17 cellular contexts compared by ENCODE assay signal in the genomic region with DNA sequence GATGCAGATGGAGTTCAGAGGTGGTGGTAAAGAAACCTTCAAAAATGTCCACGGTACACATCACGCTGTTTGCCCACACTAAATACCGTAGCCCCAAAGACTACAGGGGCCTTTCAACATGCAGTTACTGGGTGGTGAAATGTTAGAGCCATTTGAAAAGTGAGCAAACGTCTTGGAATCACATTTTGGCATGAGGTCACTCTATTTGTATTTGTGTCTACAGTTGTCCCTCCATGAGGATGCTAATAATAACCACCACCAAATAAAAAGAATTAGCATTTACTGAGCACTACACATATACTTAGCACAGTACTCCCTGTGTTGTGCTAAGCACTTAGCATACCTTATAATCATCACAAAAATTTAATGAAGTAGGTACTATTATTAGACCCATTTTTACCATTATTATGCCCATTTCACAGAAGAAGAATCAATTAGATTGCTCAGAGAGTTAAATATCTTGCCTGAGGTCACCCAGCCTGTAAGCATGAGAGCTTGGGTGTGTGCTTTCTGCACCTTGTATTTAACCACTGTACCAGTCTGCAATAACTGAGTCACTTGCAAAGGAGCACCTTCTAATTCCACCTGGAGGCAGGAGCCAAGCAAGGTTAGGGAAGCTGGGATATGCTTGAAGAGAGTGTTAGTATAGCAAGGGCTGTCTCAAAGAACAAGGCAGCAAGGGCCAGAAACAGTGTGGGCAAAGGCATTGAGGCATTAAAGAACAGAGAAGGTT.
"Had no signal": no experiment of that assay in that cellular context is flagged by ENCODE, and none has a peak within 500 bp of the region (broad histone marks: within the 10 kb centered on the region; RNA-seq: fewer than 3 reads in every experiment).

No MANE protein-coding gene starts in this region.

- H3K36me3 Mint-ChIP-seq: activated naive CD4-positive, alpha-beta T cell treated with anti-CD3 and anti-CD28 coated beads, Interleukin-2, amount 10 ng/mL, durations not matched to agents 7 days and 5 days; immature natural killer cell had no signal

- H3K27ac Mint-ChIP-seq: activated CD4-positive, alpha-beta T cell treated with anti-CD3 and anti-CD28 coated beads, Interleukin-2, amount 10 ng/mL, durations not matched to agents 24 days and 14 days; activated naive CD4-positive, alpha-beta T cell treated with anti-CD3 and anti-CD28 coated beads, Interleukin-2, amount 10 ng/mL, durations not matched to agents 7 days and 5 days; activated T-helper 2 cell treated with anti-CD3 and anti-CD28 coated beads, Interferon-gamma antibody, Interleukin-2, Interleukin-4, amounts not matched to agents 10 μg/mL and 5 μg/mL and 100 μg/mL, durations not matched to agents 14 hours and 24 hours and 36 hours had no signal

- H3K9me3 Mint-ChIP-seq: activated CD4-positive, alpha-beta T cell treated with anti-CD3 and anti-CD28 coated beads, Interleukin-2, amount 10 ng/mL, durations not matched to agents 24 days and 14 days; activated naive CD4-positive, alpha-beta T cell treated with anti-CD3 and anti-CD28 coated beads, Interleukin-2, amount 10 ng/mL, durations not matched to agents 7 days and 5 days; activated T-helper 2 cell treated with anti-CD3 and anti-CD28 coated beads, Interferon-gamma antibody, Interleukin-2, Interleukin-4, amounts not matched to agents 10 μg/mL and 5 μg/mL and 100 μg/mL, durations not matched to agents 14 hours and 24 hours and 36 hours; immature natural killer cell had no signal

- H3K4me3 Mint-ChIP-seq: activated CD4-positive, alpha-beta T cell treated with anti-CD3 and anti-CD28 coated beads, Interleukin-2, amount 10 ng/mL, durations not matched to agents 24 days and 14 days; activated naive CD4-positive, alpha-beta T cell treated with anti-CD3 and anti-CD28 coated beads, Interleukin-2, amount 10 ng/mL, durations not matched to agents 7 days and 5 days; immature natural killer cell; neural crest cell had no signal

- ATAC-seq: left colon had no signal

- H3K4me3 ChIP-seq: coronary artery, stomach, thoracic aorta had no signal

- H3K27me3 ChIP-seq: stomach had no signal

- H3K27ac ChIP-seq: coronary artery, stomach, thoracic aorta had no signal

- H3K36me3 ChIP-seq: stomach, thoracic aorta had no signal

- H3K9me3 ChIP-seq: stomach, thoracic aorta had no signal

- DNase-seq: activated CD4-positive, alpha-beta T cell treated with anti-CD3 and anti-CD28 coated beads, Interleukin-2, amount 10 ng/mL, durations not matched to agents 24 days and 14 days; activated CD8-positive, alpha-beta memory T cell treated with anti-CD3 and anti-CD28 coated beads for 24 hours; activated naive CD4-positive, alpha-beta T cell treated with anti-CD3 and anti-CD28 coated beads, Interleukin-2, amount 10 ng/mL, durations not matched to agents 7 days and 5 days; central memory CD4-positive, alpha-beta T cell; effector CD4-positive, alpha-beta T cell; hippocampal formation; immature natural killer cell; left colon; stimulated activated CD4-positive, alpha-beta T cell treated with anti-CD3 and anti-CD28 coated beads, Interleukin-15, amount 100 ng/mL, for 24 hours; stimulated activated CD4-positive, alpha-beta T cell treated with anti-CD3 and anti-CD28 coated beads, Interleukin-4, amount 100 ng/mL, for 4 hours; stomach; SW 1271; T1000 had no signal
